26 cellular contexts compared by ENCODE assay signal in genomic region chr6:100344761-100345160, GRCh38.
DNase-seq lines count a peak whose midpoint lies in the region; ATAC-seq and TF ChIP-seq lines count a peak whose summit lies in the region.
"Had no signal": no experiment of that assay in that cellular context is flagged by ENCODE, and none has a peak within 500 bp of the region (broad histone marks: within the 10 kb centered on the region; RNA-seq: fewer than 3 reads in every experiment).

No MANE protein-coding gene starts in this region.

- no peak overlapping the region for H4K5ac ChIP-seq in mesendoderm (ENCODE audit: low read length)

- H3K4me3 ChIP-seq in Loucy (ENCODE audit: low read length, poor library complexity, severe bottlenecking): no peak overlapping the region
- H3K4me3 ChIP-seq in mesendoderm (ENCODE audit: low read length): no peak overlapping the region
- H3K4me3 ChIP-seq: mucosa of descending colon, Peyer's patch, vagina had no signal

- H2BK15ac ChIP-seq in mesendoderm (replicated peaks; ENCODE audit: low read depth): no peak overlapping the region

- H2AK5ac ChIP-seq in mesendoderm (ENCODE audit: low read length): no peak overlapping the region

- no peak overlapping the region for H4K8ac ChIP-seq in mesendoderm (ENCODE audit: low read depth, low read length)

- no peak overlapping the region for H3K56ac ChIP-seq in mesendoderm (ENCODE audit: low read length)

- WGBS in mesendoderm (ENCODE audit: extremely low coverage, insufficient coverage, low lambda C conversion rate): no CpG with 5 or more reads among the region's 4 CpGs

- DNase-seq in AG20443 (ENCODE audit: low spot score) (peak; percentile 40), astrocyte of the hippocampus (ENCODE audit: low read depth, low spot score) (peak; percentile 41), mesendoderm (no peak), NAMALWA (ENCODE audit: low spot score) (no peak), erythroblast (lab: John Stamatoyannopoulos, UW) (no peak)
- DNase-seq: activated CD4-positive, alpha-beta memory T cell treated with anti-CD3 and anti-CD28 coated beads, Interleukin-2, amount 10 ng/mL, durations not matched to agents 7 days and 5 days; activated naive CD8-positive, alpha-beta T cell treated with anti-CD3 and anti-CD28 coated beads, Interleukin-2, amount 50 U/mL, for 24 hours; activated T-cell treated with anti-CD3 and anti-CD28 coated beads, Interleukin-2, amount 50 U/mL, for 4 hours; CD8-positive, alpha-beta memory T cell; central memory CD4-positive, alpha-beta T cell; DMS79 treated with DMSO at 0.1 percent for 48 hours; effector CD8-positive, alpha-beta T cell; KG1; mucosa of descending colon; NCI-H748 treated with DMSO at 0.1 percent for 48 hours; nucleus accumbens; Peyer's patch; stimulated activated CD4-positive, alpha-beta T cell treated with anti-CD3 and anti-CD28 coated beads, Interleukin-2, amount 100 ng/mL, for 24 hours; SW 1271; WERI-Rb-1 had no signal

- TF ChIP-seq CTCF in Loucy (conservative IDR thresholded peaks at IDR 0.05; ENCODE audit: low read length): no peak

- H3F3A ChIP-seq in Loucy (ENCODE audit: low read depth): peaks cover 10% of the 10 kb centered on the region

- no peaks in the 10 kb centered on the region for H3K79me1 ChIP-seq in mesendoderm (ENCODE audit: low read length)

- no peak overlapping the region for H3K18ac ChIP-seq in mesendoderm (ENCODE audit: low read length)

- no peak overlapping the region for H2BK5ac ChIP-seq in mesendoderm (ENCODE audit: low read length)

- H3K4me2 ChIP-seq in Loucy (ENCODE audit: low read depth, low read length, poor library complexity, severe bottlenecking) (no peak overlapping the region), mesendoderm (ENCODE audit: low read length) (no peak overlapping the region)

- peak overlapping the region; percentile 88 for H2BK120ac ChIP-seq in mesendoderm (ENCODE audit: low read depth, low read length)

- H3K4me1 ChIP-seq in Loucy (ENCODE audit: insufficient read depth, low read length, poor library complexity, severe bottlenecking) (peaks cover 79% of the 10 kb centered on the region), mesendoderm (ENCODE audit: control insufficient read depth, low read depth, low read length) (no peaks in the 10 kb centered on the region)
- H3K4me1 ChIP-seq: Peyer's patch, vagina had no signal

- no peak overlapping the region for H3K4ac ChIP-seq in mesendoderm (ENCODE audit: low read depth, low read length)

- no peaks in the 10 kb centered on the region for H3K79me2 ChIP-seq in Loucy (ENCODE audit: insufficient read depth, low read length)
- no peaks in the 10 kb centered on the region for H3K79me2 ChIP-seq in mesendoderm (ENCODE audit: control insufficient read depth, insufficient read depth, low read length)

- no peak for ATAC-seq in GM18873 (IDR thresholded peaks at IDR 0.05; ENCODE audit: low FRiP score, unreplicated experiment)
- no peak for ATAC-seq in GM21737 (IDR thresholded peaks at IDR 0.05; ENCODE audit: unreplicated experiment)
- ATAC-seq: activated naive CD8-positive, alpha-beta T cell treated with anti-CD3 and anti-CD28 coated beads, Interleukin-2, amount 50 U/mL, for 24 hours; activated T-cell treated with anti-CD3 and anti-CD28 coated beads, Interleukin-2, amount 50 U/mL, for 4 hours; left lobe of liver; mucosa of descending colon; sciatic nerve had no signal

- H3K9ac ChIP-seq in Loucy (ENCODE audit: low read depth, low read length, poor library complexity, severe bottlenecking): no peak overlapping the region
- H3K9ac ChIP-seq in mesendoderm (ENCODE audit: low read length): no peak overlapping the region

- no peak for TF ChIP-seq POLR2A in erythroblast (IDR thresholded peaks at IDR 0.05; ENCODE audit: low read length)

- no peaks in the 10 kb centered on the region for H3K9me2 ChIP-seq in Loucy (replicated peaks; ENCODE audit: low read depth, low read length)

- H3K36me3 ChIP-seq in Loucy (ENCODE audit: insufficient read depth, low read length): no peaks in the 10 kb centered on the region
- H3K36me3 ChIP-seq in mesendoderm (ENCODE audit: control insufficient read depth, insufficient read depth, low read length): no peaks in the 10 kb centered on the region
- H3K36me3 ChIP-seq: Peyer's patch, vagina, WERI-Rb-1 had no signal

- peak overlapping the region; percentile 72 for H2AFZ ChIP-seq in Loucy (ENCODE audit: low read length)

- H3K27ac ChIP-seq in mesendoderm (ENCODE audit: low read depth, low read length): no peak overlapping the region
- H3K27ac ChIP-seq: Peyer's patch, vagina, WERI-Rb-1 had no signal

- no peak overlapping the region for H3K23ac ChIP-seq in mesendoderm (ENCODE audit: low read length)

- H3K9me3 ChIP-seq in Loucy (ENCODE audit: insufficient read depth, low read depth, low read length): no peaks in the 10 kb centered on the region
- H3K9me3 ChIP-seq: mucosa of descending colon, Peyer's patch, vagina had no signal

- H4K20me1 ChIP-seq in Loucy (ENCODE audit: insufficient read depth, low read length, poor library complexity, severe bottlenecking): no peaks in the 10 kb centered on the region

- H3K27me3 ChIP-seq in Loucy (ENCODE audit: insufficient read depth, low read length, poor library complexity, severe bottlenecking) (no peaks in the 10 kb centered on the region), mesendoderm (ENCODE audit: insufficient read depth, low read length, poor library complexity) (no peaks in the 10 kb centered on the region)
- H3K27me3 ChIP-seq: Peyer's patch, vagina had no signal

Comparison
In these comparisons a context has a peak if more than half of its experiments do, and no peak if none do; other contexts are left out.
1. DNase-seq: peak in AG20443 (single experiment) and astrocyte of the hippocampus (single experiment); none in mesendoderm (single experiment), NAMALWA (single experiment) and erythroblast (0 of 2).